In genomic region chr9:87076825-87077224, GRCh38 we compare ENCODE assay signal across 23 cellular contexts.
"Had no signal": no experiment of that assay in that cellular context is flagged by ENCODE, and none has a peak within 500 bp of the region (broad histone marks: within the 10 kb centered on the region; RNA-seq: fewer than 3 reads in every experiment).

No MANE protein-coding gene starts in this region.

- H3K27me3 Mint-ChIP-seq: activated CD8-positive, alpha-beta memory T cell treated with anti-CD3 and anti-CD28 coated beads, Interleukin-2, amount 10 ng/mL, durations not matched to agents 7 days and 5 days; activated naive CD8-positive, alpha-beta T cell treated with anti-CD3 and anti-CD28 coated beads for 36 hours; progenitor cell of endocrine pancreas; type B pancreatic cell had no signal

- FAIRE-seq: islet of Langerhans had no signal

- H3K36me3 Mint-ChIP-seq: activated CD8-positive, alpha-beta memory T cell treated with anti-CD3 and anti-CD28 coated beads, Interleukin-2, amount 10 ng/mL, durations not matched to agents 7 days and 5 days; activated naive CD8-positive, alpha-beta T cell treated with anti-CD3 and anti-CD28 coated beads for 36 hours; type B pancreatic cell had no signal

- H3K36me3 ChIP-seq: ascending aorta, esophagus muscularis mucosa, heart left ventricle, left lung, sigmoid colon, suprapubic skin had no signal

- DNase-seq: activated CD4-positive, alpha-beta T cell treated with anti-CD3 and anti-CD28 coated beads, Interleukin-2, amount 50 U/mL, for 48 hours; activated CD4-positive, CD25-positive, alpha-beta regulatory T cell treated with anti-CD3 and anti-CD28 coated beads, Interleukin-2, amount 50 U/mL, for 72 hours; activated CD8-positive, alpha-beta memory T cell treated with anti-CD3 and anti-CD28 coated beads, Interleukin-2, amount 10 ng/mL, durations not matched to agents 7 days and 5 days; activated gamma-delta T cell; activated naive CD8-positive, alpha-beta T cell treated with anti-CD3 and anti-CD28 coated beads for 36 hours; activated T-cell treated with anti-CD3 and anti-CD28 coated beads, Interleukin-2, amount 50 U/mL, for 24 hours; caudate nucleus; foreskin melanocyte; heart left ventricle; left lung; mesenchymal stem cell; occipital lobe; sigmoid colon; stimulated activated CD4-positive, alpha-beta T cell treated with anti-CD3 and anti-CD28 coated beads, Interleukin-12 subunit alpha, Interleukin-12 subunit beta, amount 100 ng/mL, for 4 hours; stimulated activated naive CD4-positive, alpha-beta T cell treated with Interleukin-2 at 50 U/mL for 16 hours; T-helper 9 cell had no signal

- H3K4me1 Mint-ChIP-seq: activated CD8-positive, alpha-beta memory T cell treated with anti-CD3 and anti-CD28 coated beads, Interleukin-2, amount 10 ng/mL, durations not matched to agents 7 days and 5 days; activated naive CD8-positive, alpha-beta T cell treated with anti-CD3 and anti-CD28 coated beads for 36 hours had no signal

- H3K27me3 ChIP-seq: ascending aorta, esophagus muscularis mucosa, heart left ventricle, left lung, sigmoid colon, suprapubic skin had no signal

- H3K27ac Mint-ChIP-seq: activated CD8-positive, alpha-beta memory T cell treated with anti-CD3 and anti-CD28 coated beads, Interleukin-2, amount 10 ng/mL, durations not matched to agents 7 days and 5 days; activated naive CD8-positive, alpha-beta T cell treated with anti-CD3 and anti-CD28 coated beads for 36 hours; activated T-cell treated with anti-CD3 and anti-CD28 coated beads, Interleukin-2, amount 50 U/mL, for 24 hours; progenitor cell of endocrine pancreas; type B pancreatic cell had no signal

- H3K4me3 ChIP-seq: ascending aorta, esophagus muscularis mucosa, heart left ventricle, left lung, sigmoid colon, suprapubic skin had no signal

- H3K4me3 Mint-ChIP-seq: activated CD8-positive, alpha-beta memory T cell treated with anti-CD3 and anti-CD28 coated beads, Interleukin-2, amount 10 ng/mL, durations not matched to agents 7 days and 5 days; activated naive CD8-positive, alpha-beta T cell treated with anti-CD3 and anti-CD28 coated beads for 36 hours; activated T-cell treated with anti-CD3 and anti-CD28 coated beads, Interleukin-2, amount 50 U/mL, for 24 hours; nephron; type B pancreatic cell had no signal
